Comparison of ENCODE assay signal across 17 cellular contexts in genomic region chr22:29346659-29347058, GRCh38. TPM values are rescaled to one million over a fixed set of nuclear protein-coding genes. Genes with fewer than 3 reads are reported as not detected.
DNase-seq lines count a peak whose midpoint lies in the region; ATAC-seq and TF ChIP-seq lines count a peak whose summit lies in the region.
"Had no signal": no experiment of that assay in that cellular context is flagged by ENCODE, and none has a peak within 500 bp of the region (broad histone marks: within the 10 kb centered on the region; RNA-seq: fewer than 3 reads in every experiment).

No MANE protein-coding gene starts in this region.

- H3K4me3 ChIP-seq in dorsolateral prefrontal cortex (peak overlapping the region in 1 of 59 donors; percentile 5), brain microvascular endothelial cell (ENCODE audit: low read depth, low read length) (no peak overlapping the region)
- H3K4me3 ChIP-seq: body of pancreas, GM12878 had no signal

- intact Hi-C loops in Right ventricle myocardium inferior (cut with DNase I), result no loop called here
- intact Hi-C loops in cardiac septum (cut with DNase I), result no loop called here
- intact Hi-C loops in dorsolateral prefrontal cortex (cut with DNase I), result loop anchor here in 1 of 2 donors (5.0 kb wide), 1 partner anchor 34 kb away; no protein-coding TSS in a partner anchor

- TF ChIP-seq CTCF in dorsolateral prefrontal cortex (IDR thresholded peaks at IDR 0.05 in 54 of 56, conservative IDR thresholded peaks at IDR 0.05 in 2 of 56; ENCODE audit: low read depth in 1 of 56, partially characterized antibody in 56 of 56), result no peak
- no peak for TF ChIP-seq CTCF in brain microvascular endothelial cell (IDR thresholded peaks at IDR 0.05; ENCODE audit: low read depth, low read length, missing control alignments)

- ATAC-seq in Right ventricle myocardium inferior, result no peak
- no peak for ATAC-seq in GM19351 (IDR thresholded peaks at IDR 0.05; ENCODE audit: unreplicated experiment)
- ATAC-seq: body of pancreas; effector memory CD8-positive, alpha-beta T cell; GM12878 had no signal

- peak; percentile 62 for DNase-seq in Right ventricle myocardium inferior (ENCODE audit: missing footprints)
- DNase-seq in cardiac septum (ENCODE audit: low spot score), result no peak
- peak in 7 of 10 donors; percentile 52 to 84 (median 60) for DNase-seq in dorsolateral prefrontal cortex
- peak in 44 of 56 donors; percentile 24 to 79 (median 49) for DNase-seq in nucleus accumbens (lab: John Stamatoyannopoulos, UW)
- DNase-seq in glomerular visceral epithelial cell (ENCODE audit: extremely low spot score), result no peak
- DNase-seq in brain microvascular endothelial cell, result no peak
- DNase-seq: activated B cell treated with CpG ODN at 0.5 μM for 24 hours; activated naive CD4-positive, alpha-beta T cell treated with Interleukin-2 at 50 U/mL for 16 hours; CD4-positive, CD25-positive, alpha-beta regulatory T cell; effector memory CD8-positive, alpha-beta T cell; EL; H9 had no signal

- in situ Hi-C loops in brain microvascular endothelial cell (cut with HindIII; ENCODE audit: low pct_ligation_motif_present, low sequenced_read_pairs), result no loop called here

- H3K36me3 ChIP-seq in brain microvascular endothelial cell (replicated peaks), result peaks cover 49% of the 10 kb centered on the region

- H3K27ac ChIP-seq in dorsolateral prefrontal cortex (peak overlapping the region in 56 of 59 donors; percentile 2 to 87 (median 72)), temporal lobe (ENCODE audit: low read depth, low read length) (peak overlapping the region; percentile 71), brain microvascular endothelial cell (no peak overlapping the region)

- H3K27me3 ChIP-seq in dorsolateral prefrontal cortex (no peaks in the 10 kb centered on the region), brain microvascular endothelial cell (replicated peaks) (no peaks in the 10 kb centered on the region)
- H3K27me3 ChIP-seq: body of pancreas had no signal

RNA-seq across cellular contexts. Expression of gene RASL10A, which starts 31.2 kb away (rescaled TPM):
- total RNA-seq in Right ventricle myocardium inferior (1.1 TPM), cardiac septum (1.3 TPM), dorsolateral prefrontal cortex (10 to 100 TPM in 119 of 120 experiments, 1 to 10 TPM in 1; 8.9 to 47.8 (median 25.3) TPM), temporal lobe (4.9 TPM)
- total RNA-seq: A172; CD4-positive, CD25-positive, alpha-beta regulatory T cell had no signal

RNA-seq across cellular contexts. Expression of gene GAS2L1, which starts 40.2 kb away (rescaled TPM):
- total RNA-seq in Right ventricle myocardium inferior (24.3 TPM), cardiac septum (13.0 TPM), dorsolateral prefrontal cortex (100 to 1,000 TPM in 1 of 120 experiments, 10 to 100 TPM in 119; 33.5 to 139 (median 57.6) TPM), temporal lobe (3.7 TPM)
- total RNA-seq: activated B cell treated with CpG ODN at 0.5 μM for 24 hours had no signal

RNA-seq across cellular contexts. Expression of gene AP1B1, which starts 41.7 kb away (rescaled TPM):
- 29.2 TPM for total RNA-seq in Right ventricle myocardium inferior
- 28.0 TPM for total RNA-seq in cardiac septum
- total RNA-seq in dorsolateral prefrontal cortex, result 100 to 1,000 TPM in 6 of 120 experiments, 10 to 100 TPM in 114; 62.6 to 104 (median 87.0) TPM
- total RNA-seq in temporal lobe, result 31.0 TPM

Comparison
In these comparisons a context has a peak if more than half of its experiments do, and no peak if none do; other contexts are left out.
1. DNase-seq: peak in Right ventricle myocardium inferior (single experiment), dorsolateral prefrontal cortex (7 of 10) and nucleus accumbens (44 of 56); none in cardiac septum (single experiment), glomerular visceral epithelial cell (single experiment) and brain microvascular endothelial cell (single experiment).